In the genomic region with DNA sequence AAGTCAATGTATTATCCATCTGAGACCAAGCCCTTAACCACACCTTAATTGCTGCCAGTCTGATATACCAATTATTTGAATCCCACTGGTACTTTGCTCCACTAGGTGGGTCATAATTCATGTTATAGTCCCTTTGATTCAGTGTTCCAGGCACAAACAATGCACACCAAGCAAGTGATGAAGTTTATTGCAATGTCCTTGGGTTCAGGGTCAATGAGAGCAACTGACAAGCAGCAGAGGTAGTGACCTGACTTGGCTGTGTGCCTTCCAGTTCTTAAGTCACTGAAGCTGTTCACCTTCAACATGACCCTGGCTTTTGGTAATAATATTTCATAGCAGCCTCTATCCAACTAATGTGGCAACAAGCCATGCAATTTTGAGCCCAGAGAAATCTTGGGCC, we compare ENCODE assay signal across 25 cellular contexts. TPM values are rescaled to one million over a fixed set of nuclear protein-coding genes. Genes with fewer than 3 reads are reported as not detected.
DNase-seq lines count a peak whose midpoint lies in the region; ATAC-seq, FAIRE-seq and TF ChIP-seq lines count a peak whose summit lies in the region.
"Had no signal": no experiment of that assay in that cellular context is flagged by ENCODE, and none has a peak within 500 bp of the region (broad histone marks: within the 10 kb centered on the region; RNA-seq: fewer than 3 reads in every experiment).

No MANE protein-coding gene starts in this region.

- DNase-seq in left ventricle myocardium superior (no peak), left ventricle myocardium inferior (no peak), small intestine (peak; percentile 99), CD1c-positive myeloid dendritic cell (ENCODE audit: extremely low spot score) (no peak), NCI-H774 (lab: John Stamatoyannopoulos, UW) (no peak)
- DNase-seq: 8988T; ACHN; AML-193; BE2C; Calu3; CD4-positive, alpha-beta memory T cell; COR-L47; DMS53; DND-41; H9 had no signal

- peak overlapping the region in 2 of 3 experiments; percentile 21 to 76 for H3K27ac Mint-ChIP-seq in nephron
- H3K27ac Mint-ChIP-seq: CD14-positive monocyte; CD4-positive, alpha-beta memory T cell; GM23338; H9 had no signal

- H3K9me3 Mint-ChIP-seq in nephron, result peaks cover 8% of the 10 kb centered on the region
- H3K9me3 Mint-ChIP-seq: GM23338 had no signal

- no peak overlapping the region for H3K4me3 Mint-ChIP-seq in nephron
- H3K4me3 Mint-ChIP-seq: CD14-positive monocyte; CD4-positive, alpha-beta memory T cell; GM23338; H9 had no signal

- H3K27me3 Mint-ChIP-seq in nephron (ENCODE audit: low read depth), result no peaks in the 10 kb centered on the region
- H3K27me3 Mint-ChIP-seq: CD4-positive, alpha-beta memory T cell had no signal

- no peak for TF ChIP-seq CTCF in left ventricle myocardium inferior (IDR thresholded peaks at IDR 0.05; ENCODE audit: borderline replicate concordance)
- no peak for TF ChIP-seq CTCF in nephron (IDR thresholded peaks at IDR 0.05; ENCODE audit: unreplicated experiment in 3 of 3)

- no peaks in the 10 kb centered on the region for H3K36me3 Mint-ChIP-seq in nephron (ENCODE audit: low read depth)
- H3K36me3 Mint-ChIP-seq: CD14-positive monocyte; CD4-positive, alpha-beta memory T cell had no signal

- H3K27ac ChIP-seq in left ventricle myocardium inferior (replicated peaks), result no peak overlapping the region
- no peak overlapping the region for H3K27ac ChIP-seq in small intestine (ENCODE audit: low read depth in 1 of 2, low read length in 1 of 2)
- H3K27ac ChIP-seq: A549; BLaER1 treated with 17β-estradiol and CSF1 and Interleukin-3, amounts not matched to agents 10 nM and 100 nM had no signal

- ATAC-seq in left ventricle myocardium superior, result peak; percentile 35
- ATAC-seq: A549, GM23338, HCT116 had no signal

- H3K27me3 ChIP-seq in left ventricle myocardium inferior (ENCODE audit: low read depth) (no peaks in the 10 kb centered on the region), small intestine (ENCODE audit: control insufficient read depth in 2 of 2, insufficient read depth in 2 of 2, low read length in 2 of 2) (no peaks in the 10 kb centered on the region)
- H3K27me3 ChIP-seq: BE2C; BLaER1 treated with 17β-estradiol and CSF1 and Interleukin-3, amounts not matched to agents 10 nM and 100 nM had no signal

- H3K9me3 ChIP-seq in left ventricle myocardium inferior (replicated peaks) (peaks cover 15% of the 10 kb centered on the region), small intestine (ENCODE audit: control insufficient read depth, low read depth) (no peaks in the 10 kb centered on the region)
- H3K9me3 ChIP-seq: A549; BE2C; BLaER1 treated with 17β-estradiol and CSF1 and Interleukin-3, amounts not matched to agents 10 nM and 100 nM had no signal

- H3K36me3 ChIP-seq in left ventricle myocardium inferior (no peaks in the 10 kb centered on the region), small intestine (ENCODE audit: control insufficient read depth in 2 of 2, insufficient read depth in 2 of 2, low read length in 2 of 2) (no peaks in the 10 kb centered on the region)
- H3K36me3 ChIP-seq: BE2C; BLaER1 treated with 17β-estradiol and CSF1 and Interleukin-3, amounts not matched to agents 10 nM and 100 nM had no signal

- H3K4me1 ChIP-seq in left ventricle myocardium inferior, result peaks cover 13% of the 10 kb centered on the region
- peaks cover 0 to 5% of the 10 kb centered on the region in 2 donors for H3K4me1 ChIP-seq in small intestine (ENCODE audit: control insufficient read depth in 2 of 2, insufficient read depth in 1 of 2, low read depth in 1 of 2, low read length in 1 of 2)
- H3K4me1 ChIP-seq: A549, BE2C had no signal

- intact Hi-C loops in left ventricle myocardium superior (cut with micrococcal nuclease), result no loop called here
- intact Hi-C loops in left ventricle myocardium inferior (cut with micrococcal nuclease), result no loop called here

- H3K4me3 ChIP-seq in left ventricle myocardium inferior (no peak overlapping the region), small intestine (ENCODE audit: low read depth in 1 of 2, low read length in 2 of 2) (no peak overlapping the region)
- H3K4me3 ChIP-seq: A549; BLaER1 treated with 17β-estradiol and CSF1 and Interleukin-3, amounts not matched to agents 10 nM and 100 nM; GM23338 had no signal

- FAIRE-seq in small intestine (lab: Jason Lieb, UNC), result no peak
- FAIRE-seq: A549, G401.6, GM12892, GM19239 had no signal

- H3K4me1 Mint-ChIP-seq in nephron, result peaks cover 31% of the 10 kb centered on the region
- H3K4me1 Mint-ChIP-seq: CD4-positive, alpha-beta memory T cell; GM23338; H9 had no signal

RNA-seq across cellular contexts. Expression of gene CPO, which starts 3.3 kb away (rescaled TPM):
- 0.27 TPM for total RNA-seq in left ventricle myocardium superior
- total RNA-seq in left ventricle myocardium inferior, result 0.25 TPM
- 10 to 100 TPM in 1 of 3 donors, 1 to 10 TPM in 2; 2.2 to 15.7 (median 3.9) TPM for polyA plus RNA-seq in small intestine
- total RNA-seq: CD4-positive, alpha-beta memory T cell; H4 had no signal
- polyA plus RNA-seq: CD14-positive monocyte; CD4-positive, alpha-beta memory T cell had no signal
